In the genomic region with DNA sequence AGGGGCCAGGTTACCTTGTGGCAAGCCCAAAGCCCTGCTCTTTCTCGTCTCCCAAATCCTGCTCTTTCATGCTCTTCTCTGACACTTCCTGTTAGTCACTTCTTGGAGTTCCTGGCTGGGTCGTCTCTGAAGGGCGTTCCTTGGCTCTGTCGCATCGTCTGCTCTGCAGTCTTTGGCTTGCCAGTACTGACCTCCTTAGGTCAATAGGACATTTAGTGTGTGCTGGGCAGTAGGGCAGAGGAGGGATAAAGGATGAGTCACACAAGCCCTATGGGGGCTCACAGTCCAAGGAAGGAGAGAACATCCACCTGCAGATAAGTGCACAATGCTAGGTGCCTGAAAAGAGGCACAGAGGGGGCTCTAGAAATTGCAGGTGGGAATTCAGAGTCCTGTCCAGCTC, we compare ENCODE assay signal across 17 cellular contexts.
DNase-seq lines count a peak whose midpoint lies in the region; ATAC-seq, FAIRE-seq and TF ChIP-seq lines count a peak whose summit lies in the region.
"Had no signal": no experiment of that assay in that cellular context is flagged by ENCODE, and none has a peak within 500 bp of the region (broad histone marks: within the 10 kb centered on the region; RNA-seq: fewer than 3 reads in every experiment).

No MANE protein-coding gene starts in this region.

- no peak overlapping the region for H3K27ac ChIP-seq in astrocyte (ENCODE audit: low read depth, low read length)
- H3K27ac ChIP-seq in heart right ventricle, result peak overlapping the region in 3 of 10 donors; percentile 2 to 46 (median 45)
- H3K27ac ChIP-seq in gastrocnemius medialis, result peak overlapping the region in 2 of 4 donors; percentile 23 to 59
- H3K27ac ChIP-seq in thyroid gland, result no peak overlapping the region
- H3K27ac ChIP-seq: body of pancreas had no signal

- H3K4me1 ChIP-seq in astrocyte (ENCODE audit: insufficient read depth, low read length) (peaks cover 9% of the 10 kb centered on the region), heart right ventricle (peaks cover 6 to 44% (median 26%) of the 10 kb centered on the region in 9 donors), gastrocnemius medialis (peaks cover 10 to 21% of the 10 kb centered on the region in 2 donors), thyroid gland (peaks cover 24 to 37% of the 10 kb centered on the region in 2 donors)

- TF ChIP-seq CTCF in astrocyte (IDR thresholded peaks at IDR 0.05; ENCODE audit: insufficient read depth, low read depth, low read length) (no peak), heart right ventricle (IDR thresholded peaks at IDR 0.05) (no peak), gastrocnemius medialis (IDR thresholded peaks at IDR 0.05 in 4 of 5, conservative IDR thresholded peaks at IDR 0.05 in 1 of 5) (no peak), thyroid gland (IDR thresholded peaks at IDR 0.05) (no peak)

- H3K4me1 Mint-ChIP-seq in astrocyte (ENCODE audit: low read depth, unreplicated experiment), result peaks cover 8% of the 10 kb centered on the region
- H3K4me1 Mint-ChIP-seq in stimulated activated effector memory CD8-positive, alpha-beta T cell treated with anti-CD3 and anti-CD28 coated beads, Interleukin-12 subunit alpha, Interleukin-12 subunit beta, amount 100 ng/mL, for 72 hours, result peaks cover 16% of the 10 kb centered on the region

- peak; percentile 63 for DNase-seq in ELR (ENCODE audit: low read depth)
- no peak for DNase-seq in astrocyte (ENCODE audit: low read depth)
- peak; percentile 49 to 53 for DNase-seq in heart right ventricle
- DNase-seq in gastrocnemius medialis, result peak in 1 of 2 donors; percentile 63
- no peak for DNase-seq in thyroid gland
- no peak for DNase-seq in stimulated activated effector memory CD8-positive, alpha-beta T cell treated with anti-CD3 and anti-CD28 coated beads, Interleukin-12 subunit alpha, Interleukin-12 subunit beta, amount 100 ng/mL, for 72 hours (ENCODE audit: low spot score in 2 of 2)
- DNase-seq in DMS 273 treated with DMSO at 0.1 percent for 48 hours (lab: John Stamatoyannopoulos, UW), result no peak
- DNase-seq: activated CD8-positive, alpha-beta memory T cell treated with anti-CD3 and anti-CD28 coated beads for 24 hours; activated gamma-delta T cell treated with Interleukin-2 at 50 U/mL for 16 hours; BE2C; H7; midbrain; NCI-H524 treated with DMSO at 0.1 percent for 48 hours; stimulated activated CD4-positive, alpha-beta T cell treated with anti-CD3 and anti-CD28 coated beads, Interleukin-2, amount 100 ng/mL, for 24 hours had no signal

- no peak overlapping the region for H3K9ac ChIP-seq in astrocyte (ENCODE audit: low read length)

- in situ Hi-C loops in gastrocnemius medialis (cut with MboI; ENCODE audit: low sequenced_read_pairs in 4 of 4), result no loop called here

- FAIRE-seq in astrocyte (lab: Jason Lieb, UNC), result no peak
- FAIRE-seq: TTC549 had no signal

- ATAC-seq in heart right ventricle, result peak in 7 of 8 donors; percentile 30 to 70 (median 35)
- ATAC-seq in gastrocnemius medialis, result peak; percentile 21 to 25
- ATAC-seq in stimulated activated effector memory CD8-positive, alpha-beta T cell treated with anti-CD3 and anti-CD28 coated beads, Interleukin-12 subunit alpha, Interleukin-12 subunit beta, amount 100 ng/mL, for 72 hours, result no peak
- no peak for ATAC-seq in GM21360 (IDR thresholded peaks at IDR 0.05; ENCODE audit: unreplicated experiment)
- ATAC-seq: body of pancreas had no signal

- intact Hi-C loops in heart right ventricle (cut with DNase I) (loop anchor here in 3 of 10 donors (5.0 to 10.0 kb wide), 4 partner anchors 86 to 179 kb away; partner anchors contain the start of gene FAM43A (in 1 of the 3)), gastrocnemius medialis (cut with DNase I; ENCODE audit: low total_unique reads) (no loop called here), thyroid gland (cut with DNase I) (no loop called here)

- 21 to 43% methylated on average over 5 of the region's 5 CpGs for WGBS in heart right ventricle, 2 donors
- WGBS in thyroid gland, 2 donors, result 57 to 70% methylated on average over 5 of the region's 5 CpGs

- peak overlapping the region; percentile 47 for H2AFZ ChIP-seq in astrocyte (ENCODE audit: low read depth, low read length)

- H3K9me3 Mint-ChIP-seq in astrocyte (ENCODE audit: unreplicated experiment), result peaks cover 2% of the 10 kb centered on the region
- no peaks in the 10 kb centered on the region for H3K9me3 Mint-ChIP-seq in stimulated activated effector memory CD8-positive, alpha-beta T cell treated with anti-CD3 and anti-CD28 coated beads, Interleukin-12 subunit alpha, Interleukin-12 subunit beta, amount 100 ng/mL, for 72 hours

- H3K79me2 ChIP-seq in astrocyte (ENCODE audit: insufficient read depth, low read length), result no peaks in the 10 kb centered on the region

- no peaks in the 10 kb centered on the region for H3K9me3 ChIP-seq in astrocyte (ENCODE audit: insufficient read depth, low read depth, low read length)
- no peaks in the 10 kb centered on the region for H3K9me3 ChIP-seq in heart right ventricle
- H3K9me3 ChIP-seq in gastrocnemius medialis, result no peaks in the 10 kb centered on the region
- no peaks in the 10 kb centered on the region for H3K9me3 ChIP-seq in thyroid gland
- H3K9me3 ChIP-seq: BE2C, body of pancreas had no signal

- TF ChIP-seq POLR2A in gastrocnemius medialis (IDR thresholded peaks at IDR 0.05) (no peak), thyroid gland (IDR thresholded peaks at IDR 0.05) (no peak)

- peaks cover 55% of the 10 kb centered on the region for H3K27me3 Mint-ChIP-seq in astrocyte (ENCODE audit: low read depth, unreplicated experiment)

- H3K36me3 Mint-ChIP-seq in astrocyte (ENCODE audit: low read depth, unreplicated experiment), result peaks cover 3% of the 10 kb centered on the region
- H3K36me3 Mint-ChIP-seq in stimulated activated effector memory CD8-positive, alpha-beta T cell treated with anti-CD3 and anti-CD28 coated beads, Interleukin-12 subunit alpha, Interleukin-12 subunit beta, amount 100 ng/mL, for 72 hours, result peaks cover 10% of the 10 kb centered on the region

- H4K20me1 ChIP-seq in astrocyte (ENCODE audit: insufficient read depth, low read length), result no peaks in the 10 kb centered on the region

- H3K4me3 ChIP-seq in astrocyte (ENCODE audit: insufficient read depth, low read depth, low read length), result no peak overlapping the region
- H3K4me3 ChIP-seq in heart right ventricle, result no peak overlapping the region
- peak overlapping the region in 1 of 4 donors; percentile 33 for H3K4me3 ChIP-seq in gastrocnemius medialis
- no peak overlapping the region for H3K4me3 ChIP-seq in thyroid gland (replicated peaks in 1 of 3)
- H3K4me3 ChIP-seq: body of pancreas had no signal

- H3K4me3 Mint-ChIP-seq in astrocyte (ENCODE audit: unreplicated experiment), result no peak overlapping the region
- H3K4me3 Mint-ChIP-seq in stimulated activated effector memory CD8-positive, alpha-beta T cell treated with anti-CD3 and anti-CD28 coated beads, Interleukin-12 subunit alpha, Interleukin-12 subunit beta, amount 100 ng/mL, for 72 hours, result no peak overlapping the region

- peak overlapping the region; percentile 62 for H3K4me2 ChIP-seq in astrocyte (ENCODE audit: low read length)

- H3K36me3 ChIP-seq in astrocyte (ENCODE audit: insufficient read depth, low read length) (no peaks in the 10 kb centered on the region), heart right ventricle (no peaks in the 10 kb centered on the region), gastrocnemius medialis (no peaks in the 10 kb centered on the region), thyroid gland (no peaks in the 10 kb centered on the region)
- H3K36me3 ChIP-seq: BE2C had no signal

- H3K27me3 ChIP-seq in astrocyte (ENCODE audit: insufficient read depth, low read length), result peaks cover 22% of the 10 kb centered on the region
- no peaks in the 10 kb centered on the region for H3K27me3 ChIP-seq in heart right ventricle
- no peaks in the 10 kb centered on the region for H3K27me3 ChIP-seq in gastrocnemius medialis
- no peaks in the 10 kb centered on the region for H3K27me3 ChIP-seq in thyroid gland
- H3K27me3 ChIP-seq: BE2C, body of pancreas had no signal

- no peak overlapping the region for H3K27ac Mint-ChIP-seq in astrocyte (ENCODE audit: unreplicated experiment)
- H3K27ac Mint-ChIP-seq in stimulated activated effector memory CD8-positive, alpha-beta T cell treated with anti-CD3 and anti-CD28 coated beads, Interleukin-12 subunit alpha, Interleukin-12 subunit beta, amount 100 ng/mL, for 72 hours, result no peak overlapping the region

Comparison
In these comparisons a context has a peak if more than half of its experiments do, and no peak if none do; other contexts are left out.
1. DNase-seq: peak in ELR (single experiment) and heart right ventricle (2 of 2); none in astrocyte (single experiment), thyroid gland (0 of 2), stimulated activated effector memory CD8-positive, alpha-beta T cell treated with anti-CD3 and anti-CD28 coated beads, Interleukin-12 subunit alpha, Interleukin-12 subunit beta, amount 100 ng/mL, for 72 hours (0 of 2) and DMS 273 treated with DMSO at 0.1 percent for 48 hours (single experiment).
2. ATAC-seq: peak in heart right ventricle (7 of 8) and gastrocnemius medialis (2 of 2); none in stimulated activated effector memory CD8-positive, alpha-beta T cell treated with anti-CD3 and anti-CD28 coated beads, Interleukin-12 subunit alpha, Interleukin-12 subunit beta, amount 100 ng/mL, for 72 hours (single experiment) and GM21360 (single experiment).